22 cellular contexts compared by ENCODE assay signal in genomic region chr7:54060643-54061042, GRCh38.
DNase-seq lines count a peak whose midpoint lies in the region; ATAC-seq, FAIRE-seq and TF ChIP-seq lines count a peak whose summit lies in the region.
"Had no signal": no experiment of that assay in that cellular context is flagged by ENCODE, and none has a peak within 500 bp of the region (broad histone marks: within the 10 kb centered on the region; RNA-seq: fewer than 3 reads in every experiment).

No MANE protein-coding gene starts in this region.

- DNase-seq in HepG2 (ENCODE audit: low spot score) (no peak), right lobe of liver (no peak), left colon (no peak), progenitor cell of endocrine pancreas (ENCODE audit: low spot score, unreplicated experiment) (no peak), urothelium cell line (ENCODE audit: low spot score) (no peak), NOMO-1 (lab: John Stamatoyannopoulos, UW; ENCODE audit: unreplicated experiment in 2 of 2) (no peak)
- no peak for DNase-seq in activated CD4-positive, alpha-beta memory T cell treated with anti-CD3 and anti-CD28 coated beads for 36 hours
- DNase-seq: Caco-2; CD4-positive, CD25-positive, alpha-beta regulatory T cell; CD8-positive, alpha-beta T cell; DMS153; DMS79 treated with DMSO at 0.1 percent for 48 hours; GF-D8; GOT3; H7; HCEC 1CT had no signal

- peak overlapping the region; percentile 38 for H3K27ac Mint-ChIP-seq in progenitor cell of endocrine pancreas
- no peak overlapping the region for H3K27ac Mint-ChIP-seq in activated CD4-positive, alpha-beta memory T cell treated with anti-CD3 and anti-CD28 coated beads for 36 hours
- H3K27ac Mint-ChIP-seq: B cell; CD4-positive, CD25-positive, alpha-beta regulatory T cell; CD8-positive, alpha-beta T cell had no signal

- no peak for TF ChIP-seq POLR2A in HepG2 (IDR thresholded peaks at IDR 0.05; ENCODE audit: insufficient read depth in 1 of 2, low read depth in 2 of 2, low read length in 2 of 2)
- TF ChIP-seq POLR2A in right lobe of liver (IDR thresholded peaks at IDR 0.05) = no peak

- H2AFZ ChIP-seq in HepG2 (ENCODE audit: low read length) = no peak overlapping the region

- CTCF ChIA-PET in HepG2 (lab: Yijun Ruan, JAX; ENCODE audit: low intra/inter-chr PET ratio, low total read pairs) = no interaction called here
- CTCF ChIA-PET in activated CD4-positive, alpha-beta memory T cell treated with anti-CD3 and anti-CD28 coated beads for 36 hours (lab: Charles Lee) = no interaction called here

- no TSS peak for BruUV-seq in HepG2 (replicated peaks; lab: Mats Ljungman, UMichigan)

- no peaks in the 10 kb centered on the region for H4K20me1 ChIP-seq in HepG2 (ENCODE audit: insufficient read depth, low read length)
- H4K20me1 ChIP-seq: BLaER1 had no signal

- H3K27ac ChIP-seq in HepG2 (ENCODE audit: extremely low read length, insufficient read depth, low read length) (no peak overlapping the region), right lobe of liver (no peak overlapping the region)
- H3K27ac ChIP-seq: 22Rv1, BLaER1, C4-2B had no signal

- POLR2A ChIA-PET in HepG2 (lab: Yijun Ruan, JAX) = no interaction called here
- POLR2A ChIA-PET in activated CD4-positive, alpha-beta memory T cell treated with anti-CD3 and anti-CD28 coated beads for 36 hours (lab: Charles Lee) = no interaction called here

- 4% methylated on average over 4 of the region's 4 CpGs for WGBS in HepG2 (ENCODE audit: low lambda C conversion rate)
- WGBS in right lobe of liver (ENCODE audit: insufficient coverage, low coverage, low lambda C conversion rate, missing lambda C conversion rate) = 39% methylated on average over 4 of the region's 4 CpGs

- TF ChIP-seq EP300 in HepG2 (IDR thresholded peaks at IDR 0.05; ENCODE audit: low read depth in 2 of 2, low read length in 2 of 2) = no peak
- TF ChIP-seq EP300 in HepG2 (CRISPR knock-in tag; IDR thresholded peaks at IDR 0.05; ENCODE audit: borderline replicate concordance) = no peak

- H3K4me3 Mint-ChIP-seq in progenitor cell of endocrine pancreas (ENCODE audit: low read depth) = no peak overlapping the region
- no peak overlapping the region for H3K4me3 Mint-ChIP-seq in activated CD4-positive, alpha-beta memory T cell treated with anti-CD3 and anti-CD28 coated beads for 36 hours
- H3K4me3 Mint-ChIP-seq: B cell; CD4-positive, CD25-positive, alpha-beta regulatory T cell; CD8-positive, alpha-beta T cell had no signal

- TF ChIP-seq RAD21 in HepG2 (CRISPR knock-in tag; IDR thresholded peaks at IDR 0.05) = no peak

- TF ChIP-seq CTCF in HepG2 (CRISPR knock-in tag; IDR thresholded peaks at IDR 0.05) = no peak
- TF ChIP-seq CTCF in right lobe of liver (IDR thresholded peaks at IDR 0.05) = no peak
- TF ChIP-seq CTCF in progenitor cell of endocrine pancreas (IDR thresholded peaks at IDR 0.05; ENCODE audit: unreplicated experiment) = no peak

- H3K79me2 ChIP-seq in HepG2 (ENCODE audit: insufficient read depth, low read length) = no peaks in the 10 kb centered on the region

- in situ Hi-C loops in HepG2 (cut with HindIII; ENCODE audit: extremely low pct_ligation_motif_present, low pct_unique_long_range_greater_than_20kb) = no loop called here

- no peaks in the 10 kb centered on the region for H3K4me1 ChIP-seq in HepG2 (ENCODE audit: insufficient read depth, low read length)
- H3K4me1 ChIP-seq in right lobe of liver = no peaks in the 10 kb centered on the region
- H3K4me1 ChIP-seq: BLaER1, Caco-2 had no signal

- no peak overlapping the region for H3K4me3 ChIP-seq in HepG2 (replicated peaks in 1 of 3; ENCODE audit: insufficient read depth in 1 of 3, low read depth in 2 of 3, low read length in 3 of 3)
- H3K4me3 ChIP-seq in right lobe of liver = no peak overlapping the region
- H3K4me3 ChIP-seq: BLaER1 had no signal

- H3K36me3 ChIP-seq in HepG2 (replicated peaks in 1 of 2; ENCODE audit: control insufficient read depth in 1 of 2, insufficient read depth in 2 of 2, low read length in 2 of 2) = no peaks in the 10 kb centered on the region
- H3K36me3 ChIP-seq in right lobe of liver = no peaks in the 10 kb centered on the region
- H3K36me3 ChIP-seq: BLaER1 had no signal

- peaks cover 2% of the 10 kb centered on the region for H3K4me1 Mint-ChIP-seq in progenitor cell of endocrine pancreas (ENCODE audit: low read depth)
- H3K4me1 Mint-ChIP-seq in activated CD4-positive, alpha-beta memory T cell treated with anti-CD3 and anti-CD28 coated beads for 36 hours (ENCODE audit: low read depth) = no peaks in the 10 kb centered on the region
- H3K4me1 Mint-ChIP-seq: B cell; CD4-positive, CD25-positive, alpha-beta regulatory T cell had no signal

- H3K9ac ChIP-seq in HepG2 (ENCODE audit: insufficient read depth, low read depth, low read length) = no peak overlapping the region
- H3K9ac ChIP-seq: BLaER1 had no signal

- H3K27me3 ChIP-seq in HepG2 (ENCODE audit: control insufficient read depth in 1 of 2, insufficient read depth in 2 of 2, low read length in 2 of 2) (no peaks in the 10 kb centered on the region), right lobe of liver (no peaks in the 10 kb centered on the region)
- H3K27me3 ChIP-seq: BLaER1 had no signal

- no peaks in the 10 kb centered on the region for H3K27me3 Mint-ChIP-seq in progenitor cell of endocrine pancreas
- H3K27me3 Mint-ChIP-seq in activated CD4-positive, alpha-beta memory T cell treated with anti-CD3 and anti-CD28 coated beads for 36 hours = no peaks in the 10 kb centered on the region
- H3K27me3 Mint-ChIP-seq: B cell; CD4-positive, CD25-positive, alpha-beta regulatory T cell had no signal

- H3K4me2 ChIP-seq in HepG2 (ENCODE audit: low read depth, low read length) = no peak overlapping the region
- H3K4me2 ChIP-seq: BLaER1 had no signal

- FAIRE-seq in HepG2 (lab: Jason Lieb, UNC) (no peak), urothelium cell line (lab: Jason Lieb, UNC) (no peak)
- FAIRE-seq: GM12891 had no signal

- H3K9me3 ChIP-seq in HepG2 (ENCODE audit: low read length) (peaks cover 71% of the 10 kb centered on the region), right lobe of liver (no peaks in the 10 kb centered on the region)
- H3K9me3 ChIP-seq: BLaER1, Caco-2 had no signal

- intact Hi-C loops in HepG2 (cut with micrococcal nuclease; ENCODE audit: unreplicated experiment) = no loop called here
- intact Hi-C loops in right lobe of liver (cut with DNase I) = no loop called here
- intact Hi-C loops in left colon (cut with DNase I, micrococcal nuclease) = no loop called here
- intact Hi-C loops in activated CD4-positive, alpha-beta memory T cell treated with anti-CD3 and anti-CD28 coated beads for 36 hours (cut with micrococcal nuclease) = no loop called here

- H3K36me3 Mint-ChIP-seq in progenitor cell of endocrine pancreas (ENCODE audit: insufficient read depth) = no peaks in the 10 kb centered on the region
- no peaks in the 10 kb centered on the region for H3K36me3 Mint-ChIP-seq in activated CD4-positive, alpha-beta memory T cell treated with anti-CD3 and anti-CD28 coated beads for 36 hours
- H3K36me3 Mint-ChIP-seq: CD4-positive, CD25-positive, alpha-beta regulatory T cell; CD8-positive, alpha-beta T cell had no signal

- ATAC-seq in HepG2 (no peak), right lobe of liver (no peak), left colon (peak; percentile 34), GM18502 (IDR thresholded peaks at IDR 0.05; ENCODE audit: poor library complexity, unreplicated experiment) (no peak)
- ATAC-seq: CD8-positive, alpha-beta T cell had no signal

- no peaks in the 10 kb centered on the region for H3K9me3 Mint-ChIP-seq in progenitor cell of endocrine pancreas (ENCODE audit: low read depth)
- peaks cover 22% of the 10 kb centered on the region for H3K9me3 Mint-ChIP-seq in activated CD4-positive, alpha-beta memory T cell treated with anti-CD3 and anti-CD28 coated beads for 36 hours

TF ChIP-seq in HepG2, 621 proteins besides CTCF, POLR2A, EP300 and RAD21:
- TF ChIP-seq AHR (CRISPR knock-in tag; IDR thresholded peaks at IDR 0.05) (no peak), NRL (CRISPR knock-in tag; IDR thresholded peaks at IDR 0.05; ENCODE audit: borderline replicate concordance) (no peak), CREB1 (IDR thresholded peaks at IDR 0.05) (peak; percentile 91), CREB1 (CRISPR knock-in tag; IDR thresholded peaks at IDR 0.05) (no peak), ATF7 (IDR thresholded peaks at IDR 0.05) (peak; percentile 82), ATF7 (CRISPR knock-in tag; IDR thresholded peaks at IDR 0.05) (no peak)
